In genomic region chr22:41971431-41971830, GRCh38 we compare ENCODE assay signal across 31 cellular contexts. TPM values are rescaled to one million over a fixed set of nuclear protein-coding genes. Genes with fewer than 3 reads are reported as not detected.
"Had no signal": no experiment of that assay in that cellular context is flagged by ENCODE, and none has a peak within 500 bp of the region (broad histone marks: within the 10 kb centered on the region; RNA-seq: fewer than 3 reads in every experiment).

No MANE protein-coding gene starts in this region.

- H3K27me3 ChIP-seq: dorsolateral prefrontal cortex had no signal

- H3K36me3 ChIP-seq: colonic mucosa, esophagus muscularis mucosa, esophagus squamous epithelium, gastrocnemius medialis, gastroesophageal sphincter, heart left ventricle, heart right ventricle had no signal

- H3K4me3 ChIP-seq: colonic mucosa, coronary artery, dorsolateral prefrontal cortex, esophagus muscularis mucosa, esophagus squamous epithelium, gastrocnemius medialis, gastroesophageal sphincter, heart left ventricle, heart right ventricle had no signal

- H3K27ac ChIP-seq: colonic mucosa, coronary artery, dorsolateral prefrontal cortex, epithelial cell of prostate, esophagus muscularis mucosa, esophagus squamous epithelium, foreskin keratinocyte, gastrocnemius medialis, gastroesophageal sphincter, heart left ventricle, heart right ventricle had no signal

- H3K27ac Mint-ChIP-seq: dendritic cell treated with granulocyte-macrophage colony-stimulating factor and Interleukin-4, amounts not matched to agents 40 ng/mL and 50 ng/mL, for 4 days; effector memory CD8-positive, alpha-beta T cell; endodermal cell had no signal

- ATAC-seq: effector memory CD8-positive, alpha-beta T cell; esophagus mucosa; foreskin keratinocyte; gastrocnemius medialis; gastroesophageal sphincter; heart right ventricle had no signal

- DNase-seq: colonic mucosa; cortex of kidney; dermis blood vessel endothelial cell; dorsolateral prefrontal cortex; effector CD4-positive, alpha-beta T cell; effector CD8-positive, alpha-beta T cell; effector memory CD4-positive, alpha-beta T cell; effector memory CD8-positive, alpha-beta T cell; endodermal cell; erythroblast; esophagus squamous epithelium; foreskin fibroblast; foreskin keratinocyte; foreskin melanocyte; gastrocnemius medialis; glutamatergic neuron; head of caudate nucleus; heart left ventricle; heart right ventricle had no signal

- H3K9me3 ChIP-seq: colonic mucosa, esophagus muscularis mucosa, esophagus squamous epithelium, gastrocnemius medialis, gastroesophageal sphincter, heart left ventricle, heart right ventricle had no signal

- H3K4me1 ChIP-seq: colonic mucosa, foreskin keratinocyte, gastrocnemius medialis had no signal

- H3K9me3 Mint-ChIP-seq: dendritic cell treated with granulocyte-macrophage colony-stimulating factor and Interleukin-4, amounts not matched to agents 40 ng/mL and 50 ng/mL, for 4 days; effector memory CD8-positive, alpha-beta T cell had no signal

- H3K4me3 Mint-ChIP-seq: dendritic cell treated with granulocyte-macrophage colony-stimulating factor and Interleukin-4, amounts not matched to agents 40 ng/mL and 50 ng/mL, for 4 days; effector memory CD8-positive, alpha-beta T cell; endodermal cell had no signal

- FAIRE-seq: colon, endometrium, endothelial cell of umbilical vein, frontal cortex had no signal

RNA-seq across cellular contexts. Expression of gene CENPM, which starts 24.5 kb away (rescaled TPM):
- total RNA-seq: esophagus muscularis mucosa had no signal

RNA-seq across cellular contexts. Expression of gene WBP2NL, which starts 27.2 kb away (rescaled TPM):
- total RNA-seq: dermis microvascular lymphatic vessel endothelial cell, endodermal cell had no signal

RNA-seq across cellular contexts. Expression of gene TNFRSF13C, which starts 44.8 kb away (rescaled TPM):
- total RNA-seq: dermis blood vessel endothelial cell, gastrocnemius medialis, glomerular endothelial cell had no signal
